ENCODE assay signal across 33 cellular contexts in genomic region chr5:39491210-39491609, GRCh38.
"Had no signal": no experiment of that assay in that cellular context is flagged by ENCODE, and none has a peak within 500 bp of the region (broad histone marks: within the 10 kb centered on the region; RNA-seq: fewer than 3 reads in every experiment).

No MANE protein-coding gene starts in this region.

- FAIRE-seq: astrocyte, bronchial epithelial cell had no signal

- ATAC-seq: activated naive CD4-positive, alpha-beta T cell treated with anti-CD3 and anti-CD28 coated beads, Interleukin-2, amount 50 U/mL, for 72 hours; activated naive CD8-positive, alpha-beta T cell treated with anti-CD3 and anti-CD28 coated beads, Interleukin-2, amount 50 U/mL, for 24 hours; activated T-cell treated with anti-CD3 and anti-CD28 coated beads, Interleukin-2, amount 50 U/mL, for 4 hours; activated T-cell treated with anti-CD3 and anti-CD28 coated beads, Interleukin-2, amount 50 U/mL, for 72 hours; activated T-helper 17 cell treated with anti-CD3 and anti-CD28 coated beads, Interleukin-2, amount 50 U/mL, for 72 hours; body of pancreas had no signal

- H3K27ac ChIP-seq: adrenal gland, ascending aorta, body of pancreas, brain microvascular endothelial cell, breast epithelium, cardiac muscle cell had no signal

- H3K4me1 ChIP-seq: body of pancreas, breast epithelium had no signal

- H3K36me3 ChIP-seq: adrenal gland, ascending aorta, brain microvascular endothelial cell, breast epithelium, cardiac muscle cell had no signal

- H3K27me3 ChIP-seq: adrenal gland, ascending aorta, body of pancreas, brain microvascular endothelial cell, breast epithelium, cardiac muscle cell had no signal

- H3K9me3 ChIP-seq: adrenal gland, body of pancreas had no signal

- DNase-seq: activated effector memory CD4-positive, alpha-beta T cell treated with anti-CD3 and anti-CD28 coated beads, Interleukin-2, amount 50 U/mL, for 16 hours; activated effector memory CD4-positive, alpha-beta T cell treated with Interleukin-2 at 50 U/mL for 16 hours; activated gamma-delta T cell; activated gamma-delta T cell treated with Interleukin-2 at 50 U/mL for 16 hours; activated naive CD4-positive, alpha-beta T cell; activated naive CD4-positive, alpha-beta T cell treated with anti-CD3 and anti-CD28 coated beads for 36 hours; activated naive CD4-positive, alpha-beta T cell treated with anti-CD3 and anti-CD28 coated beads, Interleukin-2, amount 10 ng/mL, durations not matched to agents 7 days and 5 days; activated naive CD4-positive, alpha-beta T cell treated with anti-CD3 and anti-CD28 coated beads, Interleukin-2, amount 50 U/mL, for 16 hours; activated naive CD4-positive, alpha-beta T cell treated with Interleukin-2 at 50 U/mL for 16 hours; activated naive CD8-positive, alpha-beta T cell treated with anti-CD3 and anti-CD28 coated beads for 36 hours; activated naive CD8-positive, alpha-beta T cell treated with anti-CD3 and anti-CD28 coated beads, Interleukin-2, amount 10 ng/mL, durations not matched to agents 7 days and 5 days; activated naive CD8-positive, alpha-beta T cell treated with anti-CD3 and anti-CD28 coated beads, Interleukin-2, amount 50 U/mL, for 24 hours; activated T-cell treated with anti-CD3 and anti-CD28 coated beads, Interleukin-2, amount 50 U/mL, for 24 hours; activated T-cell treated with anti-CD3 and anti-CD28 coated beads, Interleukin-2, amount 50 U/mL, for 4 hours; activated T-cell treated with anti-CD3 and anti-CD28 coated beads, Interleukin-2, amount 50 U/mL, for 48 hours; activated T-cell treated with anti-CD3 and anti-CD28 coated beads, Interleukin-2, amount 50 U/mL, for 72 hours; adrenal gland; amniotic stem cell; amygdala; anterior cingulate cortex; aorta; body of pancreas; brain microvascular endothelial cell; caudate nucleus; central memory CD4-positive, alpha-beta T cell; cerebellar nuclear complex had no signal

- H3K4me3 ChIP-seq: adrenal gland, ascending aorta, body of pancreas, breast epithelium, cardiac muscle cell had no signal
